In the genomic region with DNA sequence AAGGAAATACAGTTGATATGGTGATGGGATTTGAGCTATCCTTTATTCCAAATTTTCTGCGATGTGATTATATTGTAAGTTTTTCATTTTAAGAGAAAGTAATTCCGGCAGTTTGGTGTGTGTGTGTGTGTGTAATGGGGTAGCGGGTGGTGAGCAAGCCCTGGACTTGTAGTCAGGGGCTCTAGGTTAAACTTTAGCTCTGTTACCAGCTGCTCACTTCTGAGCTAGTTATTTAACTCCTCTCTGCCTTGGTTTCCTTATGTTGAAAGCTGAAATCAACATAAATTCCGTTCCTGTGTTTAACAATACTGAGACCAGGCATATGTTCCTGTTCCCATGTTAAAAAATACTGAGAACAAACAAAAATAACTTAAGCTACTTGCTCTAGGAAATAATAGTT, we compare ENCODE assay signal across 20 cellular contexts.
"Had no signal": no experiment of that assay in that cellular context is flagged by ENCODE, and none has a peak within 500 bp of the region (broad histone marks: within the 10 kb centered on the region; RNA-seq: fewer than 3 reads in every experiment).

No MANE protein-coding gene starts in this region.

- H3K4me1 Mint-ChIP-seq: neural crest cell had no signal

- H3K4me1 ChIP-seq: esophagus squamous epithelium, suprapubic skin, thyroid gland had no signal

- H3K27me3 ChIP-seq: esophagus squamous epithelium, ovary, suprapubic skin, thyroid gland had no signal

- H3K9me3 Mint-ChIP-seq: neural crest cell had no signal

- H3K27ac Mint-ChIP-seq: type B pancreatic cell had no signal

- H3K9me3 ChIP-seq: esophagus squamous epithelium, ovary, suprapubic skin, thyroid gland had no signal

- H3K4me3 ChIP-seq: esophagus squamous epithelium, lung, ovary, suprapubic skin, thyroid gland had no signal

- H3K36me3 Mint-ChIP-seq: naive thymus-derived CD4-positive, alpha-beta T cell; type B pancreatic cell had no signal

- ATAC-seq: left colon; left ventricle myocardium superior; naive thymus-derived CD4-positive, alpha-beta T cell; right cardiac atrium; stimulated activated naive CD8-positive, alpha-beta T cell treated with anti-CD3 and anti-CD28 coated beads, Interleukin-15, Interleukin-2, amounts not matched to agents 100 U/mL and 50 U/mL, for 24 hours had no signal

- H3K4me3 Mint-ChIP-seq: naive thymus-derived CD4-positive, alpha-beta T cell; neural crest cell; type B pancreatic cell had no signal

- FAIRE-seq: endometrium, kidney, small intestine, urothelium cell line had no signal

- DNase-seq: effector memory CD4-positive, alpha-beta T cell; esophagus squamous epithelium; foreskin fibroblast; kidney; left colon; left ventricle myocardium superior; mesendoderm; naive thymus-derived CD4-positive, alpha-beta T cell; ovary; right cardiac atrium; small intestine; stimulated activated CD4-positive, alpha-beta T cell treated with anti-CD3 and anti-CD28 coated beads, Interleukin-2, amount 100 ng/mL, for 48 hours; stimulated activated naive CD8-positive, alpha-beta T cell treated with anti-CD3 and anti-CD28 coated beads, Interleukin-15, Interleukin-2, amounts not matched to agents 100 U/mL and 50 U/mL, for 24 hours; thyroid gland had no signal

- H3K27ac ChIP-seq: esophagus squamous epithelium, ovary, suprapubic skin, thyroid gland had no signal

- H3K27me3 Mint-ChIP-seq: naive thymus-derived CD4-positive, alpha-beta T cell; type B pancreatic cell had no signal

- H3K36me3 ChIP-seq: esophagus squamous epithelium, ovary, suprapubic skin, thyroid gland had no signal
